ENCODE assay signal across 21 cellular contexts in genomic region chr17:55996826-55997225, GRCh38.
DNase-seq lines count a peak whose midpoint lies in the region; FAIRE-seq and TF ChIP-seq lines count a peak whose summit lies in the region.
"Had no signal": no experiment of that assay in that cellular context is flagged by ENCODE, and none has a peak within 500 bp of the region (broad histone marks: within the 10 kb centered on the region; RNA-seq: fewer than 3 reads in every experiment).

No MANE protein-coding gene starts in this region.

- H3K27ac ChIP-seq in RWPE1 (no peak overlapping the region), mesendoderm (ENCODE audit: low read depth, low read length) (no peak overlapping the region)
- H3K27ac ChIP-seq: brain microvascular endothelial cell, gastroesophageal sphincter, KMS-11, left lung, skin epidermis had no signal

- no peak overlapping the region for H2BK120ac ChIP-seq in mesendoderm (ENCODE audit: low read depth, low read length)

- H3K27me3 ChIP-seq in mesendoderm (ENCODE audit: insufficient read depth, low read length, poor library complexity) = no peaks in the 10 kb centered on the region
- H3K27me3 ChIP-seq in MG63 = no peaks in the 10 kb centered on the region
- H3K27me3 ChIP-seq: brain microvascular endothelial cell, gastroesophageal sphincter, left lung had no signal

- H3K79me1 ChIP-seq in mesendoderm (ENCODE audit: low read length) = no peaks in the 10 kb centered on the region

- no peak overlapping the region for H3K4me3 Mint-ChIP-seq in mesothelial cell of epicardium
- H3K4me3 Mint-ChIP-seq: B cell had no signal

- no peak overlapping the region for H3K4ac ChIP-seq in mesendoderm (ENCODE audit: low read depth, low read length)

- H3K27ac Mint-ChIP-seq in mesothelial cell of epicardium = no peak overlapping the region
- H3K27ac Mint-ChIP-seq: activated naive CD4-positive, alpha-beta T cell treated with anti-CD3 and anti-CD28 coated beads, Interleukin-2, amount 50 U/mL, for 72 hours; B cell had no signal

- no peaks in the 10 kb centered on the region for H3K4me1 ChIP-seq in mesendoderm (ENCODE audit: control insufficient read depth, low read depth, low read length)
- H3K4me1 ChIP-seq: gastroesophageal sphincter, HAP-1, left lung had no signal

- H3K36me3 ChIP-seq in mesendoderm (ENCODE audit: control insufficient read depth, insufficient read depth, low read length) (no peaks in the 10 kb centered on the region), MG63 (no peaks in the 10 kb centered on the region)
- H3K36me3 ChIP-seq: brain microvascular endothelial cell, gastroesophageal sphincter, HAP-1, left lung had no signal

- H3K9me3 ChIP-seq in MG63 = peaks cover 2% of the 10 kb centered on the region
- H3K9me3 ChIP-seq: HAP-1 had no signal

- TF ChIP-seq CTCF in D721Med (IDR thresholded peaks at IDR 0.05; ENCODE audit: insufficient read depth, missing control alignments) (peak; percentile 4), RWPE1 (conservative IDR thresholded peaks at IDR 0.05; ENCODE audit: low read depth) (peak; percentile 20), mesothelial cell of epicardium (IDR thresholded peaks at IDR 0.05; ENCODE audit: unreplicated experiment) (peak; percentile 23)

- H2BK15ac ChIP-seq in mesendoderm (replicated peaks; ENCODE audit: low read depth) = no peak overlapping the region

- no peak overlapping the region for H4K5ac ChIP-seq in mesendoderm (ENCODE audit: low read length)

- FAIRE-seq in D721Med (lab: Jason Lieb, UNC) = no peak
- FAIRE-seq: GM18507 had no signal

- H2AK5ac ChIP-seq in mesendoderm (ENCODE audit: low read length) = no peak overlapping the region

- no peak overlapping the region for H3K23ac ChIP-seq in mesendoderm (ENCODE audit: low read length)

- WGBS in mesendoderm (ENCODE audit: extremely low coverage, insufficient coverage, low lambda C conversion rate) = no CpG with 5 or more reads among the region's 2 CpGs

- H3K18ac ChIP-seq in mesendoderm (ENCODE audit: low read length) = no peak overlapping the region

- H3K36me3 Mint-ChIP-seq in mesothelial cell of epicardium = no peaks in the 10 kb centered on the region

- POLR2A ChIA-PET in RWPE1 (lab: Yijun Ruan, JAX; ENCODE audit: low non-redundant PET) = no interaction called here

- DNase-seq in D721Med (ENCODE audit: insufficient read length, low spot score) (no peak), HT-29 (ENCODE audit: low spot score) (peak; percentile 16), RWPE1 (ENCODE audit: low spot score) (no peak), mesothelial cell of epicardium (ENCODE audit: low spot score in 2 of 2, unreplicated experiment in 2 of 2) (no peak), occipital lobe (lab: John Stamatoyannopoulos, UW) (no peak), mesendoderm (no peak), MG63 (no peak), NCI-H446 treated with DMSO at 0.1 percent for 48 hours (lab: John Stamatoyannopoulos, UW) (no peak)
- DNase-seq: activated CD4-positive, alpha-beta T cell treated with anti-CD3 and anti-CD28 coated beads, Interleukin-2, amount 50 U/mL, for 4 hours; brain microvascular endothelial cell; cortex of kidney; left lung; NCI-H146; NCI-H510A had no signal

- H3K4me2 ChIP-seq in mesendoderm (ENCODE audit: low read length) = no peak overlapping the region
- H3K4me2 ChIP-seq: KMS-11 had no signal

- H3K79me2 ChIP-seq in mesendoderm (ENCODE audit: control insufficient read depth, insufficient read depth, low read length) = no peaks in the 10 kb centered on the region

- H3K4me3 ChIP-seq in mesendoderm (ENCODE audit: low read length) = no peak overlapping the region
- no peak overlapping the region for H3K4me3 ChIP-seq in MG63
- H3K4me3 ChIP-seq: gastroesophageal sphincter, HAP-1, left lung, skin epidermis had no signal

- H3K9me3 Mint-ChIP-seq in mesothelial cell of epicardium = peaks cover 35% of the 10 kb centered on the region

- no peak overlapping the region for H3K9ac ChIP-seq in mesendoderm (ENCODE audit: low read length)
- H3K9ac ChIP-seq: KMS-11 had no signal

- CTCF ChIA-PET in RWPE1 (lab: Yijun Ruan, JAX) = no interaction called here

- no peak overlapping the region for H2BK5ac ChIP-seq in mesendoderm (ENCODE audit: low read length)

- H3K27me3 Mint-ChIP-seq in mesothelial cell of epicardium (ENCODE audit: low read depth) = no peaks in the 10 kb centered on the region

- no peak overlapping the region for H3K56ac ChIP-seq in mesendoderm (ENCODE audit: low read length)

- H3K4me1 Mint-ChIP-seq in mesothelial cell of epicardium = no peaks in the 10 kb centered on the region
- H3K4me1 Mint-ChIP-seq: B cell had no signal

- H4K8ac ChIP-seq in mesendoderm (ENCODE audit: low read depth, low read length) = no peak overlapping the region
